In genomic region chr3:30141927-30142326, GRCh38 we compare ENCODE assay signal across 24 cellular contexts.
"Had no signal": no experiment of that assay in that cellular context is flagged by ENCODE, and none has a peak within 500 bp of the region (broad histone marks: within the 10 kb centered on the region; RNA-seq: fewer than 3 reads in every experiment).

No MANE protein-coding gene starts in this region.

- H3K36me3 Mint-ChIP-seq: natural killer cell treated with Interleukin-12 subunit alpha and Interleukin-12 subunit beta and Interleukin-15 and Interleukin-18, amount 100 ng/mL, for 72 hours; neural progenitor cell; stimulated activated memory B cell treated with anti-CD40 and anti-IgM and Interleukin-4, amounts not matched to agents 10 μg/mL and 1 μg/mL and 100 μg/mL, for 72 hours had no signal

- H3K27ac Mint-ChIP-seq: endodermal cell; natural killer cell treated with Interleukin-12 subunit alpha and Interleukin-12 subunit beta and Interleukin-15 and Interleukin-18, amount 100 ng/mL, for 72 hours; neural progenitor cell; stimulated activated memory B cell treated with anti-CD40 and anti-IgM and Interleukin-4, amounts not matched to agents 10 μg/mL and 1 μg/mL and 100 μg/mL, for 72 hours; stimulated activated naive CD8-positive, alpha-beta T cell treated with anti-CD3 and anti-CD28 coated beads, Interleukin-15, Interleukin-2, amounts not matched to agents 100 ng/mL and 50 ng/mL, for 24 hours had no signal

- H3K4me3 ChIP-seq: heart left ventricle, lung, neural progenitor cell, prostate gland, spleen, tibial artery, upper lobe of left lung, uterus had no signal

- H3K4me3 Mint-ChIP-seq: endodermal cell; natural killer cell treated with Interleukin-12 subunit alpha and Interleukin-12 subunit beta and Interleukin-15 and Interleukin-18, amount 100 ng/mL, for 72 hours; neural progenitor cell; stimulated activated memory B cell treated with anti-CD40 and anti-IgM and Interleukin-4, amounts not matched to agents 10 μg/mL and 1 μg/mL and 100 μg/mL, for 72 hours; stimulated activated naive CD8-positive, alpha-beta T cell treated with anti-CD3 and anti-CD28 coated beads, Interleukin-15, Interleukin-2, amounts not matched to agents 100 ng/mL and 50 ng/mL, for 24 hours had no signal

- H3K4me1 Mint-ChIP-seq: endodermal cell; stimulated activated memory B cell treated with anti-CD40 and anti-IgM and Interleukin-4, amounts not matched to agents 10 μg/mL and 1 μg/mL and 100 μg/mL, for 72 hours had no signal

- H3K9me3 Mint-ChIP-seq: endodermal cell; natural killer cell treated with Interleukin-12 subunit alpha and Interleukin-12 subunit beta and Interleukin-15 and Interleukin-18, amount 100 ng/mL, for 72 hours; neural progenitor cell; stimulated activated memory B cell treated with anti-CD40 and anti-IgM and Interleukin-4, amounts not matched to agents 10 μg/mL and 1 μg/mL and 100 μg/mL, for 72 hours; stimulated activated naive CD8-positive, alpha-beta T cell treated with anti-CD3 and anti-CD28 coated beads, Interleukin-15, Interleukin-2, amounts not matched to agents 100 ng/mL and 50 ng/mL, for 24 hours had no signal

- H3K27me3 Mint-ChIP-seq: stimulated activated memory B cell treated with anti-CD40 and anti-IgM and Interleukin-4, amounts not matched to agents 10 μg/mL and 1 μg/mL and 100 μg/mL, for 72 hours; stimulated activated naive CD8-positive, alpha-beta T cell treated with anti-CD3 and anti-CD28 coated beads, Interleukin-15, Interleukin-2, amounts not matched to agents 100 ng/mL and 50 ng/mL, for 24 hours had no signal

- DNase-seq: effector CD4-positive, alpha-beta T cell; endodermal cell; erythroblast; foreskin melanocyte; heart left ventricle; hippocampal formation; left colon; left ventricle myocardium superior; mesenchymal stem cell; midbrain; occipital lobe; spleen; stimulated activated CD4-positive, alpha-beta T cell treated with anti-CD3 and anti-CD28 coated beads, Interleukin-15, amount 100 ng/mL, for 24 hours; stimulated activated CD4-positive, alpha-beta T cell treated with anti-CD3 and anti-CD28 coated beads, Interleukin-1b, Interleukin-23, amount 100 ng/mL, for 48 hours; stimulated activated CD4-positive, alpha-beta T cell treated with anti-CD3 and anti-CD28 coated beads, Interleukin-4, amount 100 ng/mL, for 24 hours; tibial artery; upper lobe of left lung had no signal
